Comparison of ENCODE assay signal across 1 cellular context in genomic region chr9:68999393-69000105, GRCh38.
TF ChIP-seq lines count a peak whose summit lies in the region.

No MANE protein-coding gene starts in this region.

TF ChIP-seq in HepG2, 621 proteins besides CTCF, POLR2A, EP300 and RAD21 (continued from another document):
- TF ChIP-seq PRDM10 (CRISPR knock-in tag; IDR thresholded peaks at IDR 0.05; ENCODE audit: low read depth) (no peak), MIXL1 (CRISPR knock-in tag; IDR thresholded peaks at IDR 0.05) (0 out of 2 replicates have a peak, but pooled peaks have one; percentile 40), ELF3 (CRISPR knock-in tag; IDR thresholded peaks at IDR 0.05) (0 out of 2 replicates have a peak, but pooled peaks have one; percentile 21), PHF21A (CRISPR knock-in tag; IDR thresholded peaks at IDR 0.05) (no peak), SMC3 (IDR thresholded peaks at IDR 0.05; ENCODE audit: low read length) (peak; percentile 92), HOXA3 (CRISPR knock-in tag; IDR thresholded peaks at IDR 0.05) (no peak), NCOA2 (CRISPR knock-in tag; IDR thresholded peaks at IDR 0.05) (no peak), MED13 (CRISPR knock-in tag; IDR thresholded peaks at IDR 0.05) (no peak), FOXP1 (IDR thresholded peaks at IDR 0.05) (no peak), FOXP1 (CRISPR knock-in tag; IDR thresholded peaks at IDR 0.05) (no peak), NR3C1 (CRISPR knock-in tag; IDR thresholded peaks at IDR 0.05) (no peak), NFYB (CRISPR knock-in tag; IDR thresholded peaks at IDR 0.05) (no peak), ZNF644 (CRISPR knock-in tag; IDR thresholded peaks at IDR 0.05; ENCODE audit: low read depth) (0 out of 2 replicates have a peak, but pooled peaks have one; percentile 47), KMT2B (CRISPR knock-in tag; IDR thresholded peaks at IDR 0.05) (no peak), ZBTB44 (CRISPR knock-in tag; IDR thresholded peaks at IDR 0.05) (no peak), ZBTB14 (CRISPR knock-in tag; IDR thresholded peaks at IDR 0.05) (no peak), ZBTB33 (CRISPR knock-in tag; IDR thresholded peaks at IDR 0.05) (no peak), HHEX (CRISPR knock-in tag; IDR thresholded peaks at IDR 0.05) (no peak), TCF12 (IDR thresholded peaks at IDR 0.05) (no peak), TCF12 (CRISPR knock-in tag; IDR thresholded peaks at IDR 0.05) (no peak), IKZF5 (CRISPR knock-in tag; IDR thresholded peaks at IDR 0.05) (peak; percentile 52; the same call in 1 of the 2 replicates), ZNF687 (CRISPR knock-in tag; IDR thresholded peaks at IDR 0.05) (no peak), ZNF333 (CRISPR knock-in tag; IDR thresholded peaks at IDR 0.05; ENCODE audit: borderline replicate concordance) (no peak), IKZF1 (IDR thresholded peaks at IDR 0.05) (no peak), PBX3 (CRISPR knock-in tag; IDR thresholded peaks at IDR 0.05; ENCODE audit: borderline replicate concordance) (no peak), ARID3A (IDR thresholded peaks at IDR 0.05; ENCODE audit: low read depth, low read length) (no peak), SALL1 (CRISPR knock-in tag; IDR thresholded peaks at IDR 0.05) (0 out of 2 replicates have a peak, but pooled peaks have one; percentile 13), SKIL (CRISPR knock-in tag; IDR thresholded peaks at IDR 0.05; ENCODE audit: borderline replicate concordance) (no peak), IRF2 (CRISPR knock-in tag; IDR thresholded peaks at IDR 0.05) (0 out of 2 replicates have a peak, but pooled peaks have one; percentile 27), PAF1 (CRISPR knock-in tag; IDR thresholded peaks at IDR 0.05) (no peak), ZNF552 (CRISPR knock-in tag; IDR thresholded peaks at IDR 0.05; ENCODE audit: borderline replicate concordance) (no peak), HNRNPUL1 (IDR thresholded peaks at IDR 0.05; ENCODE audit: low read depth, low read length) (no peak), FLYWCH1 (CRISPR knock-in tag; IDR thresholded peaks at IDR 0.05) (no peak), ZNF607 (CRISPR knock-in tag; IDR thresholded peaks at IDR 0.05; ENCODE audit: borderline replicate concordance) (no peak), MYNN (CRISPR knock-in tag; IDR thresholded peaks at IDR 0.05; ENCODE audit: low read depth) (no peak), KAT7 (CRISPR knock-in tag; IDR thresholded peaks at IDR 0.05; ENCODE audit: borderline replicate concordance) (no peak)
TF ChIP-seq in HepG2: peak in this region for 25.
